ENCODE assay signal across 8 cellular contexts in the genomic region with DNA sequence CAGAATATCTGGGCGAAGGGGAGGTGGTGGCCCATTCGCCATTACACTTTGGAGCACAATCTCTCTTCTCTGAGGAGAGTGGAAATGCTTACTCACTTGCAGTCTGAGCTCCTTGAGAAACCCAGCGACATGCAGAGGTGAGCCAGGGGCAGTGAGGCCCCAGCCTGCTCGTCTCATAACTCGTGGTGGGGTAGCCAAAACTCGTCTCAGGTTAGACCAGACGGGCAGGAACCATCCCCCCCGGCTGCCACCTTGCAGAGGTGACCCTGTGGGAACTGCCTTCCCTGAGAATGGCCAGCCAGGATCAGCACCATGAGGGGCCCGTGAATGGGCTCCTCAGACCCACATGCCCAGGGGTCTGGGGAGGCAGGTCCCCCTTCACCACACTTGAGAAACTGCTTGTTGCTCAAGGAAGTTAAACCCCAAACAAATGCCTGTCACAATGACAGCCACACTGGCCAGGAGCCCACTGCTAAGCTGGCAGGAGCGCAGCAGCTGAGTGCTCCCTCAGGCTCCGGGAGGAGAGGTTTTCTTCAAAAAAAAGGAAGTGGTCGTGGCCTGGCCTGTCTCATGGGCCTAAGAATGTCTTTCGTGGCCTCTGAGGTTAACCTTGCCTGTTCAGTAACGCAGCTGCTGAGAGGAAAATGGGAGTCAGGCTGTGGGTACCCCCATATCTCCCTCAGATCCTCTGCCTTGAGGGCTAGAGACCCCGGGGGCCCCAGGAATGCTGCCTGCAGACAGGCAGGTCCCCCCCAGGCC. TPM values are rescaled to one million over a fixed set of nuclear protein-coding genes. Genes with fewer than 3 reads are reported as not detected.
DNase-seq lines count a peak whose midpoint lies in the region; ATAC-seq and TF ChIP-seq lines count a peak whose summit lies in the region.

No MANE protein-coding gene starts in this region.

- no peaks in the 10 kb centered on the region for H3K9me3 ChIP-seq in lower lobe of right lung

- no peaks in the 10 kb centered on the region for H3K27me3 ChIP-seq in lower lobe of right lung (ENCODE audit: low read depth)

- H3K27me3 Mint-ChIP-seq in progenitor cell of endocrine pancreas, result no peaks in the 10 kb centered on the region

- H3K36me3 Mint-ChIP-seq in progenitor cell of endocrine pancreas (ENCODE audit: insufficient read depth), result peaks cover 2% of the 10 kb centered on the region

- H3K27ac Mint-ChIP-seq in progenitor cell of endocrine pancreas, result no peak overlapping the region

- H3K36me3 ChIP-seq in lower lobe of right lung, result peaks cover 26% of the 10 kb centered on the region

- H3K27ac ChIP-seq in lower lobe of right lung, result peak overlapping the region; percentile 76

- H3K4me1 ChIP-seq in lower lobe of right lung, result peaks cover 28% of the 10 kb centered on the region

- no peaks in the 10 kb centered on the region for H3K9me3 Mint-ChIP-seq in progenitor cell of endocrine pancreas (ENCODE audit: low read depth)

- no peak for TF ChIP-seq CTCF in GM12865 (IDR thresholded peaks at IDR 0.05; ENCODE audit: insufficient read depth, low read depth, low read length, missing control alignments)
- no peak for TF ChIP-seq CTCF in lower lobe of right lung (IDR thresholded peaks at IDR 0.05)
- no peak for TF ChIP-seq CTCF in progenitor cell of endocrine pancreas (IDR thresholded peaks at IDR 0.05; ENCODE audit: unreplicated experiment)

- peak; percentile 52 to 69 for ATAC-seq in lower lobe of right lung

- peaks cover 1% of the 10 kb centered on the region for H3K4me1 Mint-ChIP-seq in progenitor cell of endocrine pancreas (ENCODE audit: low read depth)

- H3K4me3 ChIP-seq in GM12865 (ENCODE audit: low read depth, low read length) (no peak overlapping the region), lower lobe of right lung (no peak overlapping the region)

- no peak overlapping the region for H3K4me3 Mint-ChIP-seq in progenitor cell of endocrine pancreas (ENCODE audit: low read depth)

- intact Hi-C loops in lower lobe of right lung (cut with DNase I), result no loop called here

- DNase-seq in GM12865 (ENCODE audit: low read depth), result peak; percentile 77
- DNase-seq in HT1080 (ENCODE audit: low read depth), result peak; percentile 58
- DNase-seq in astrocyte of the hippocampus (ENCODE audit: low read depth, low spot score), result peak; percentile 84
- peak; percentile 76 for DNase-seq in lower lobe of right lung
- no peak for DNase-seq in progenitor cell of endocrine pancreas (ENCODE audit: low spot score, unreplicated experiment)
- DNase-seq in NCI-H345 treated with DMSO at 0.1 percent for 48 hours (lab: John Stamatoyannopoulos, UW; ENCODE audit: unreplicated experiment), result no peak
- no peak for DNase-seq in putamen (ENCODE audit: low spot score)
- DNase-seq in mesenteric fat pad (ENCODE audit: low spot score), result no peak

RNA-seq across cellular contexts. Expression of a gene that starts 9.2 kb away (rescaled TPM):
- 31.7 and 41.3 TPM in 2 replicates for total RNA-seq in HT1080 (2014; rRNA removed; shearing (Covaris generic))
- 21.6 and 27.4 TPM in 2 replicates for polyA plus RNA-seq in HT1080 (2015; cell fraction: cytosol; rRNA removed)
- polyA plus RNA-seq in HT1080 (2015; cell fraction: nucleus; rRNA removed), result 30.8 and 31.9 TPM in 2 replicates
- 499 TPM for total RNA-seq in lower lobe of right lung
- total RNA-seq in progenitor cell of endocrine pancreas, result 47.3 and 47.6 TPM in 2 replicates
- 436 TPM for total RNA-seq in mesenteric fat pad

Comparison
In these comparisons a context has a peak if more than half of its experiments do, and no peak if none do; other contexts are left out.
1. DNase-seq: peak in GM12865 (single experiment), HT1080 (single experiment), astrocyte of the hippocampus (single experiment) and lower lobe of right lung (single experiment); none in progenitor cell of endocrine pancreas (single experiment), NCI-H345 treated with DMSO at 0.1 percent for 48 hours (single experiment), putamen (single experiment) and mesenteric fat pad (single experiment).